31 cellular contexts compared by ENCODE assay signal in genomic region chr21:44671911-44672310, GRCh38. TPM values are rescaled to one million over a fixed set of nuclear protein-coding genes. Genes with fewer than 3 reads are reported as not detected.
DNase-seq lines count a peak whose midpoint lies in the region; ATAC-seq, FAIRE-seq and TF ChIP-seq lines count a peak whose summit lies in the region.
"Had no signal": no experiment of that assay in that cellular context is flagged by ENCODE, and none has a peak within 500 bp of the region (broad histone marks: within the 10 kb centered on the region; RNA-seq: fewer than 3 reads in every experiment).

No MANE protein-coding gene starts in this region.

- no peaks in the 10 kb centered on the region for H3K9me1 ChIP-seq in K562 (ENCODE audit: control insufficient read depth, insufficient read depth, low read length)

- no peaks in the 10 kb centered on the region for H3K36me3 ChIP-seq in HEK293 (ENCODE audit: control insufficient read depth in 2 of 2, insufficient read depth in 1 of 2, low read length in 2 of 2)
- no peaks in the 10 kb centered on the region for H3K36me3 ChIP-seq in K562 (ENCODE audit: control insufficient read depth, insufficient read depth, low read length)
- H3K36me3 ChIP-seq: BE2C, BLaER1 had no signal

- H3K27me3 Mint-ChIP-seq in stimulated activated naive B cell treated with anti-CD40 and anti-IgM and Interleukin-4, amounts not matched to agents 10 μg/mL and 1 μg/mL and 100 μg/mL, for 72 hours, result peaks cover 23 to 29% of the 10 kb centered on the region in 2 donors

- no peak for FAIRE-seq in K562 (lab: Jason Lieb, UNC)
- FAIRE-seq: A204.1, GM12878, GM12892, GM18507 had no signal

- TF ChIP-seq RAD21 in K562 (CRISPR knock-in tag; conservative IDR thresholded peaks at IDR 0.05 in 1 of 2, IDR thresholded peaks at IDR 0.05 in 1 of 2), result no peak

- no peak for TF ChIP-seq POLR2A in K562 (conservative IDR thresholded peaks at IDR 0.05)

- no peaks in the 10 kb centered on the region for H3K4me1 Mint-ChIP-seq in stimulated activated naive B cell treated with anti-CD40 and anti-IgM and Interleukin-4, amounts not matched to agents 10 μg/mL and 1 μg/mL and 100 μg/mL, for 72 hours
- H3K4me1 Mint-ChIP-seq: CD14-positive monocyte; CD4-positive, alpha-beta memory T cell; CD4-positive, CD25-positive, alpha-beta regulatory T cell had no signal

- no TSS peak for BruUV-seq in K562 (replicated peaks; lab: Mats Ljungman, UMichigan)

- in situ Hi-C loops in KBM-7 (cut with MboI; ENCODE audit: low pct_unique_long_range_greater_than_20kb, low sequenced_read_pairs), result no loop called here
- in situ Hi-C loops in K562 (cut with MboI), result no loop called here

- no peak overlapping the region for H3K27ac Mint-ChIP-seq in stimulated activated naive B cell treated with anti-CD40 and anti-IgM and Interleukin-4, amounts not matched to agents 10 μg/mL and 1 μg/mL and 100 μg/mL, for 72 hours
- H3K27ac Mint-ChIP-seq: CD14-positive monocyte; CD4-positive, CD25-positive, alpha-beta regulatory T cell had no signal

- intact Hi-C loops in K562 (cut with micrococcal nuclease), result no loop called here

- no peak overlapping the region for H3K4me3 Mint-ChIP-seq in stimulated activated naive B cell treated with anti-CD40 and anti-IgM and Interleukin-4, amounts not matched to agents 10 μg/mL and 1 μg/mL and 100 μg/mL, for 72 hours
- H3K4me3 Mint-ChIP-seq: CD14-positive monocyte; CD4-positive, CD25-positive, alpha-beta regulatory T cell; CD8-positive, alpha-beta memory T cell had no signal

- peaks cover 14 to 22% of the 10 kb centered on the region in 2 donors for H3K9me3 Mint-ChIP-seq in stimulated activated naive B cell treated with anti-CD40 and anti-IgM and Interleukin-4, amounts not matched to agents 10 μg/mL and 1 μg/mL and 100 μg/mL, for 72 hours

- H3K4me3 ChIP-seq in HEK293 (ENCODE audit: low read depth, low read length) (no peak overlapping the region), K562 (no peak overlapping the region)
- H3K4me3 ChIP-seq: BLaER1, GM12878 had no signal

- no peaks in the 10 kb centered on the region for H3K79me2 ChIP-seq in K562 (ENCODE audit: control insufficient read depth, insufficient read depth, low read length)

- ATAC-seq in K562 (no peak), GM21723 (IDR thresholded peaks at IDR 0.05; ENCODE audit: unreplicated experiment) (no peak)
- no peak for ATAC-seq in stimulated activated naive B cell treated with anti-CD40 and anti-IgM and Interleukin-4, amounts not matched to agents 10 μg/mL and 1 μg/mL and 100 μg/mL, for 72 hours (replicated peaks)
- ATAC-seq: GM12878 had no signal

- peaks cover 4 to 5% of the 10 kb centered on the region in 2 experiments; a peak in 4 of 5 replicates for H3K27me3 ChIP-seq in K562 (ENCODE audit: control insufficient read depth in 2 of 2, insufficient read depth in 2 of 2, low read length in 2 of 2)
- H3K27me3 ChIP-seq: BLaER1 had no signal

- H3K9me3 ChIP-seq in HEK293 (ENCODE audit: control insufficient read depth, insufficient read depth, low read depth, low read length) (no peaks in the 10 kb centered on the region; the same call in 1 of the 2 replicates), K562 (replicated peaks; ENCODE audit: control insufficient read depth, insufficient read depth, low read depth, low read length) (peaks cover 4% of the 10 kb centered on the region)
- H3K9me3 ChIP-seq: BE2C had no signal

- H3K4me1 ChIP-seq in HEK293 (ENCODE audit: control insufficient read depth, insufficient read depth, low read length), result no peaks in the 10 kb centered on the region
- H3K4me1 ChIP-seq in K562 (replicated peaks in 1 of 2; ENCODE audit: control insufficient read depth in 2 of 2, insufficient read depth in 2 of 2, low read length in 2 of 2), result no peaks in the 10 kb centered on the region
- H3K4me1 ChIP-seq: BE2C, BLaER1 had no signal

- no peak overlapping the region for H3K4me2 ChIP-seq in K562 (ENCODE audit: insufficient read depth, low read length)
- H3K4me2 ChIP-seq: BLaER1 had no signal

- no peaks in the 10 kb centered on the region for H4K20me1 ChIP-seq in K562 (replicated peaks; ENCODE audit: control insufficient read depth, insufficient read depth, low read length)
- H4K20me1 ChIP-seq: BLaER1 had no signal

- CTCF ChIA-PET in HEK293 (lab: Yijun Ruan, JAX), result interaction anchor here (0.6 kb wide), 1 partner anchor 20 kb away, joined by 3 read pairs; no protein-coding TSS in a partner anchor
- CTCF ChIA-PET in K562 (lab: Yijun Ruan, JAX; ENCODE audit: low intra/inter-chr PET ratio), result no interaction called here

- WGBS in K562 (ENCODE audit: insufficient coverage, low coverage, missing lambda C conversion rate), result 0% methylated on average over 1 of the region's 1 CpG

- POLR2A ChIA-PET in HEK293 (lab: Yijun Ruan, JAX) (no interaction called here), K562 (lab: Yijun Ruan, JAX) (interaction anchor here (0.6 kb wide), 1 partner anchor 150 kb away, joined by 3 read pairs; no protein-coding TSS in a partner anchor)

- TF ChIP-seq CTCF in HEK293 (tag by site-specific recombination; IDR thresholded peaks at IDR 0.05) (no peak), K562 (IDR thresholded peaks at IDR 0.05 in 2 of 3, conservative IDR thresholded peaks at IDR 0.05 in 1 of 3; ENCODE audit: insufficient read depth in 2 of 3, low read depth in 1 of 3, low read length in 3 of 3) (no peak)

- no peak overlapping the region for H3K9ac ChIP-seq in K562 (ENCODE audit: insufficient read depth in 1 of 2, low read depth in 2 of 2, low read length in 2 of 2)
- H3K9ac ChIP-seq: BLaER1 had no signal

- no peak for TF ChIP-seq EP300 in K562 (IDR thresholded peaks at IDR 0.05; ENCODE audit: low read length)

- peak; percentile 7 for DNase-seq in KBM-7
- DNase-seq in K562 (ENCODE audit: extremely low read depth in 1 of 4, low spot score in 3 of 4), result no peak
- no peak for DNase-seq in activated CD8-positive, alpha-beta memory T cell treated with anti-CD3 and anti-CD28 coated beads, Interleukin-2, amount 50 U/mL, for 4 hours
- DNase-seq in stimulated activated naive B cell treated with anti-CD40 and anti-IgM and Interleukin-4, amounts not matched to agents 10 μg/mL and 1 μg/mL and 100 μg/mL, for 72 hours, result no peak
- DNase-seq: 8988T; ACHN; BE2C; C1 segment of cervical spinal cord; CD4-positive, alpha-beta memory T cell; CD4-positive, CD25-positive, alpha-beta regulatory T cell; CD8-positive, alpha-beta memory T cell; COR-L47; DMS 273 treated with DMSO at 0.1 percent for 48 hours; DMS153; DMS53; DMS79; DND-41; EL; GDM1 had no signal

- no peak overlapping the region for H3K27ac ChIP-seq in HEK293 (ENCODE audit: extremely low read depth, low read depth, low read length)
- H3K27ac ChIP-seq in K562 (ENCODE audit: extremely low read depth, low read depth, low read length), result no peak overlapping the region
- H3K27ac ChIP-seq: BLaER1 had no signal

- H2AFZ ChIP-seq in K562 (ENCODE audit: low read depth, low read length), result no peak overlapping the region

- peaks cover 0 to 1% of the 10 kb centered on the region in 2 donors for H3K36me3 Mint-ChIP-seq in stimulated activated naive B cell treated with anti-CD40 and anti-IgM and Interleukin-4, amounts not matched to agents 10 μg/mL and 1 μg/mL and 100 μg/mL, for 72 hours
- H3K36me3 Mint-ChIP-seq: CD14-positive monocyte; CD4-positive, CD25-positive, alpha-beta regulatory T cell had no signal

RNA-seq across cellular contexts. Expression of gene KRTAP12-2, which starts 5.2 kb away (rescaled TPM):
- not detected in 2 replicates for total RNA-seq in K562 (2011; cell fraction: chromatin; rRNA removed; ENCODE audit: low replicate concordance)
- not detected in 2 replicates for total RNA-seq in K562 (2011; cell fraction: nucleolus; rRNA removed)
- not detected in 2 replicates for total RNA-seq in K562 (2011; cell fraction: nucleoplasm; rRNA removed)
- total RNA-seq in K562 (2014; rRNA removed), result not detected in 2 replicates
- not detected in 2 replicates for total RNA-seq in K562 (2014; rRNA removed; fragmentation: Illumina TruSeq; extraction: Trizol)
- total RNA-seq in K562 (2015; rRNA removed; fragmentation: Illumina TruSeq; extraction: Trizol), result not detected in 2 replicates
- not detected in 2 replicates for total RNA-seq in K562 (2021)
- not detected in 2 replicates for polyA plus RNA-seq in K562 (2011; rRNA removed)
- not detected in 2 replicates for polyA plus RNA-seq in K562 (2011; cell fraction: cytosol; rRNA removed)
- polyA plus RNA-seq in K562 (2011; cell fraction: nucleus; rRNA removed), result not detected in 2 replicates
- not detected in 2 replicates for polyA plus RNA-seq in K562 (2012)
- not detected in 2 replicates for polyA plus RNA-seq in K562 (2014; fragmentation: Illumina TruSeq; extraction: Trizol)
- not detected for polyA plus RNA-seq in K562 (2014; fragmentation: Nextera tagmentation; extraction: Ambion mirVana)
- not detected in 2 replicates for polyA plus RNA-seq in K562 (2014; rRNA removed)
- not detected in 2 replicates for polyA minus RNA-seq in K562 (2011; rRNA and poly(A)+ RNA removed)
- polyA minus RNA-seq in K562 (2011; cell fraction: cytosol; rRNA and poly(A)+ RNA removed), result not detected in 2 replicates
- polyA minus RNA-seq in K562 (2011; cell fraction: nucleus; rRNA and poly(A)+ RNA removed), result not detected in 2 replicates
- total RNA-seq: CD4-positive, alpha-beta memory T cell; CD4-positive, CD25-positive, alpha-beta regulatory T cell; CD8-positive, alpha-beta memory T cell; Daoy; G401; GM12878 had no signal
- polyA plus RNA-seq: AG04450; CD14-positive monocyte; CD4-positive, alpha-beta memory T cell; CD4-positive, CD25-positive, alpha-beta regulatory T cell; CD8-positive, alpha-beta memory T cell; GM12878 had no signal

RNA-seq across cellular contexts. Expression of gene KRTAP12-1, which starts 10.1 kb away (rescaled TPM):
- total RNA-seq in K562 (2011; cell fraction: chromatin; rRNA removed; ENCODE audit: low replicate concordance), result not detected in 2 replicates
- total RNA-seq in K562 (2011; cell fraction: nucleolus; rRNA removed), result not detected in 2 replicates
- not detected in 2 replicates for total RNA-seq in K562 (2011; cell fraction: nucleoplasm; rRNA removed)
- total RNA-seq in K562 (2014; rRNA removed), result not detected in 2 replicates
- total RNA-seq in K562 (2014; rRNA removed; fragmentation: Illumina TruSeq; extraction: Trizol), result not detected in 2 replicates
- total RNA-seq in K562 (2015; rRNA removed; fragmentation: Illumina TruSeq; extraction: Trizol), result not detected in 2 replicates
- total RNA-seq in K562 (2021), result not detected in 2 replicates
- polyA plus RNA-seq in K562 (2011; rRNA removed), result not detected in 2 replicates
- polyA plus RNA-seq in K562 (2011; cell fraction: cytosol; rRNA removed), result not detected in 2 replicates
- not detected in 2 replicates for polyA plus RNA-seq in K562 (2011; cell fraction: nucleus; rRNA removed)
- not detected in 2 replicates for polyA plus RNA-seq in K562 (2012)
- not detected in 2 replicates for polyA plus RNA-seq in K562 (2014; fragmentation: Illumina TruSeq; extraction: Trizol)
- not detected for polyA plus RNA-seq in K562 (2014; fragmentation: Nextera tagmentation; extraction: Ambion mirVana)
- not detected in 2 replicates for polyA plus RNA-seq in K562 (2014; rRNA removed)
- polyA minus RNA-seq in K562 (2011; rRNA and poly(A)+ RNA removed), result not detected in 2 replicates
- polyA minus RNA-seq in K562 (2011; cell fraction: cytosol; rRNA and poly(A)+ RNA removed), result not detected in 2 replicates
- not detected in 2 replicates for polyA minus RNA-seq in K562 (2011; cell fraction: nucleus; rRNA and poly(A)+ RNA removed)
- total RNA-seq: CD4-positive, alpha-beta memory T cell; CD4-positive, CD25-positive, alpha-beta regulatory T cell; CD8-positive, alpha-beta memory T cell; Daoy; G401; GM12878 had no signal
- polyA plus RNA-seq: AG04450; CD14-positive monocyte; CD4-positive, alpha-beta memory T cell; CD4-positive, CD25-positive, alpha-beta regulatory T cell; CD8-positive, alpha-beta memory T cell; GM12878 had no signal

RNA-seq across cellular contexts. Expression of gene KRTAP12-3, which starts 14.2 kb away (rescaled TPM):
- total RNA-seq in K562 (2011; cell fraction: chromatin; rRNA removed; ENCODE audit: low replicate concordance), result not detected in 2 replicates
- not detected in 2 replicates for total RNA-seq in K562 (2011; cell fraction: nucleolus; rRNA removed)
- total RNA-seq in K562 (2011; cell fraction: nucleoplasm; rRNA removed), result not detected in 2 replicates
- total RNA-seq in K562 (2014; rRNA removed) (not detected in 2 replicates), K562 (2014; rRNA removed; fragmentation: Illumina TruSeq; extraction: Trizol) (not detected in 2 replicates), K562 (2015; rRNA removed; fragmentation: Illumina TruSeq; extraction: Trizol) (not detected in 2 replicates), K562 (2021) (not detected in 2 replicates)
- polyA plus RNA-seq in K562 (2011; rRNA removed) (not detected in 2 replicates), K562 (2014; fragmentation: Illumina TruSeq; extraction: Trizol) (not detected in 2 replicates), K562 (2014; fragmentation: Nextera tagmentation; extraction: Ambion mirVana) (not detected), K562 (2014; rRNA removed) (not detected in 2 replicates)
- polyA plus RNA-seq in K562 (2011; cell fraction: cytosol; rRNA removed), result not detected in 2 replicates
- not detected in 2 replicates for polyA plus RNA-seq in K562 (2011; cell fraction: nucleus; rRNA removed)
- not detected in 2 replicates for polyA plus RNA-seq in K562 (2012)
- not detected in 2 replicates for polyA minus RNA-seq in K562 (2011; rRNA and poly(A)+ RNA removed)
- polyA minus RNA-seq in K562 (2011; cell fraction: cytosol; rRNA and poly(A)+ RNA removed), result not detected in 2 replicates
- polyA minus RNA-seq in K562 (2011; cell fraction: nucleus; rRNA and poly(A)+ RNA removed), result not detected in 2 replicates
- total RNA-seq: A673; CD4-positive, alpha-beta memory T cell; CD4-positive, CD25-positive, alpha-beta regulatory T cell; CD8-positive, alpha-beta memory T cell; Daoy; G401; GM12878 had no signal
- polyA plus RNA-seq: AG04450; CD14-positive monocyte; CD4-positive, CD25-positive, alpha-beta regulatory T cell; CD8-positive, alpha-beta memory T cell; GM12878 had no signal

RNA-seq across cellular contexts. Expression of gene KRTAP12-4, which starts 17.5 kb away (rescaled TPM):
- total RNA-seq in K562 (2011; cell fraction: chromatin; rRNA removed; ENCODE audit: low replicate concordance), result not detected in 2 replicates
- not detected in 2 replicates for total RNA-seq in K562 (2011; cell fraction: nucleolus; rRNA removed)
- not detected in 2 replicates for total RNA-seq in K562 (2011; cell fraction: nucleoplasm; rRNA removed)
- total RNA-seq in K562 (2014; rRNA removed) (not detected in 2 replicates), K562 (2014; rRNA removed; fragmentation: Illumina TruSeq; extraction: Trizol) (not detected in 2 replicates), K562 (2015; rRNA removed; fragmentation: Illumina TruSeq; extraction: Trizol) (not detected in 2 replicates), K562 (2021) (not detected in 2 replicates)
- polyA plus RNA-seq in K562 (2011; rRNA removed) (not detected in 2 replicates), K562 (2014; fragmentation: Illumina TruSeq; extraction: Trizol) (not detected in 2 replicates), K562 (2014; fragmentation: Nextera tagmentation; extraction: Ambion mirVana) (not detected), K562 (2014; rRNA removed) (not detected in 2 replicates)
- polyA plus RNA-seq in K562 (2011; cell fraction: cytosol; rRNA removed), result not detected in 2 replicates
- polyA plus RNA-seq in K562 (2011; cell fraction: nucleus; rRNA removed), result not detected in 2 replicates
- not detected in 2 replicates for polyA plus RNA-seq in K562 (2012)
- polyA minus RNA-seq in K562 (2011; rRNA and poly(A)+ RNA removed), result not detected in 2 replicates
- polyA minus RNA-seq in K562 (2011; cell fraction: cytosol; rRNA and poly(A)+ RNA removed), result not detected in 2 replicates
- polyA minus RNA-seq in K562 (2011; cell fraction: nucleus; rRNA and poly(A)+ RNA removed), result not detected in 2 replicates
- total RNA-seq: CD4-positive, alpha-beta memory T cell; CD4-positive, CD25-positive, alpha-beta regulatory T cell; CD8-positive, alpha-beta memory T cell; Daoy; G401; GM12878 had no signal
- polyA plus RNA-seq: AG04450; CD14-positive monocyte; CD4-positive, alpha-beta memory T cell; CD4-positive, CD25-positive, alpha-beta regulatory T cell; CD8-positive, alpha-beta memory T cell; GM12878 had no signal

RNA-seq across cellular contexts. Expression of gene KRTAP10-12, which starts 25.1 kb away (rescaled TPM):
- total RNA-seq in K562 (2011; cell fraction: chromatin; rRNA removed; ENCODE audit: low replicate concordance), result not detected in 2 replicates
- not detected in 2 replicates for total RNA-seq in K562 (2011; cell fraction: nucleolus; rRNA removed)
- total RNA-seq in K562 (2011; cell fraction: nucleoplasm; rRNA removed), result not detected in 2 replicates
- total RNA-seq in K562 (2014; rRNA removed) (not detected in 2 replicates), K562 (2014; rRNA removed; fragmentation: Illumina TruSeq; extraction: Trizol) (not detected in 2 replicates), K562 (2015; rRNA removed; fragmentation: Illumina TruSeq; extraction: Trizol) (not detected in 2 replicates), K562 (2021) (not detected in 2 replicates)
- polyA plus RNA-seq in K562 (2011; rRNA removed) (not detected in 2 replicates), K562 (2014; fragmentation: Illumina TruSeq; extraction: Trizol) (not detected in 2 replicates), K562 (2014; fragmentation: Nextera tagmentation; extraction: Ambion mirVana) (not detected), K562 (2014; rRNA removed) (not detected in 2 replicates)
- polyA plus RNA-seq in K562 (2011; cell fraction: cytosol; rRNA removed), result not detected in 2 replicates
- not detected in 2 replicates for polyA plus RNA-seq in K562 (2011; cell fraction: nucleus; rRNA removed)
- not detected in 2 replicates for polyA plus RNA-seq in K562 (2012)
- not detected in 2 replicates for polyA minus RNA-seq in K562 (2011; rRNA and poly(A)+ RNA removed)
- polyA minus RNA-seq in K562 (2011; cell fraction: cytosol; rRNA and poly(A)+ RNA removed), result not detected in 2 replicates
- not detected in 2 replicates for polyA minus RNA-seq in K562 (2011; cell fraction: nucleus; rRNA and poly(A)+ RNA removed)
- total RNA-seq: A673; CD4-positive, alpha-beta memory T cell; CD4-positive, CD25-positive, alpha-beta regulatory T cell; CD8-positive, alpha-beta memory T cell; Daoy; G401; GM12878 had no signal
- polyA plus RNA-seq: AG04450; CD14-positive monocyte; CD4-positive, alpha-beta memory T cell; CD4-positive, CD25-positive, alpha-beta regulatory T cell; CD8-positive, alpha-beta memory T cell; GM12878 had no signal

Comparison
In these comparisons a context has a peak if more than half of its experiments do, and no peak if none do; other contexts are left out.
1. Of the 44 proteins assayed by ChIP-seq in both K562 and HEK293: peak only in K562: TRIM28 and ZEB2; only in HEK293: SETDB1; in both: none; in neither: 41.